In genomic region chr5:6261256-6261655, GRCh38 we compare ENCODE assay signal across 17 cellular contexts.
"Had no signal": no experiment of that assay in that cellular context is flagged by ENCODE, and none has a peak within 500 bp of the region (broad histone marks: within the 10 kb centered on the region; RNA-seq: fewer than 3 reads in every experiment).

No MANE protein-coding gene starts in this region.

- H3K27me3 Mint-ChIP-seq: activated naive CD4-positive, alpha-beta T cell treated with anti-CD3 and anti-CD28 coated beads, Interleukin-2, amount 10 ng/mL, durations not matched to agents 7 days and 5 days; T-helper 17 cell had no signal

- H3K9me3 ChIP-seq: adrenal gland, left ventricle myocardium inferior, SJCRH30, transverse colon, vagina had no signal

- DNase-seq: activated CD8-positive, alpha-beta memory T cell treated with anti-CD3 and anti-CD28 coated beads, Interleukin-2, amount 50 U/mL, for 4 hours; activated naive CD4-positive, alpha-beta T cell treated with anti-CD3 and anti-CD28 coated beads, Interleukin-2, amount 10 ng/mL, durations not matched to agents 7 days and 5 days; effector memory CD8-positive, alpha-beta T cell; heart right ventricle; kidney glomerular epithelial cell; left ventricle myocardium inferior; nephron progenitor cell; nucleus accumbens; posterior cingulate gyrus; SJCRH30; stimulated activated CD8-positive, alpha-beta memory T cell treated with anti-CD3 and anti-CD28 coated beads, Interleukin-4, amount 100 ng/mL, for 48 hours; stimulated activated naive CD4-positive, alpha-beta T cell treated with Interleukin-2 at 50 U/mL for 16 hours; T-helper 17 cell; transverse colon had no signal

- H3K4me1 Mint-ChIP-seq: activated naive CD4-positive, alpha-beta T cell treated with anti-CD3 and anti-CD28 coated beads, Interleukin-2, amount 10 ng/mL, durations not matched to agents 7 days and 5 days; T-helper 17 cell had no signal

- H3K4me3 ChIP-seq: adrenal gland, heart right ventricle, left ventricle myocardium inferior, SJCRH30, transverse colon, vagina had no signal

- H3K9me3 Mint-ChIP-seq: activated naive CD4-positive, alpha-beta T cell treated with anti-CD3 and anti-CD28 coated beads, Interleukin-2, amount 10 ng/mL, durations not matched to agents 7 days and 5 days had no signal

- H3K27me3 ChIP-seq: adrenal gland, heart right ventricle, SJCRH30, transverse colon, vagina had no signal

- H3K36me3 ChIP-seq: adrenal gland, heart right ventricle, left ventricle myocardium inferior, SJCRH30, transverse colon, vagina had no signal

- ATAC-seq: effector memory CD8-positive, alpha-beta T cell; T-helper 17 cell had no signal

- H3K27ac ChIP-seq: heart right ventricle, left ventricle myocardium inferior, SJCRH30, transverse colon, vagina had no signal

- H3K27ac Mint-ChIP-seq: activated naive CD4-positive, alpha-beta T cell treated with anti-CD3 and anti-CD28 coated beads, Interleukin-2, amount 10 ng/mL, durations not matched to agents 7 days and 5 days; effector memory CD8-positive, alpha-beta T cell; nephron progenitor cell; T-helper 17 cell had no signal

- H3K4me3 Mint-ChIP-seq: activated CD4-positive, alpha-beta T cell treated with anti-CD3 and anti-CD28 coated beads for 36 hours; activated naive CD4-positive, alpha-beta T cell treated with anti-CD3 and anti-CD28 coated beads, Interleukin-2, amount 10 ng/mL, durations not matched to agents 7 days and 5 days; effector memory CD8-positive, alpha-beta T cell; nephron progenitor cell; T-helper 17 cell had no signal

- H3K36me3 Mint-ChIP-seq: activated naive CD4-positive, alpha-beta T cell treated with anti-CD3 and anti-CD28 coated beads, Interleukin-2, amount 10 ng/mL, durations not matched to agents 7 days and 5 days had no signal

- H3K4me1 ChIP-seq: heart right ventricle, left ventricle myocardium inferior, SJCRH30, transverse colon had no signal
